In the genomic region with DNA sequence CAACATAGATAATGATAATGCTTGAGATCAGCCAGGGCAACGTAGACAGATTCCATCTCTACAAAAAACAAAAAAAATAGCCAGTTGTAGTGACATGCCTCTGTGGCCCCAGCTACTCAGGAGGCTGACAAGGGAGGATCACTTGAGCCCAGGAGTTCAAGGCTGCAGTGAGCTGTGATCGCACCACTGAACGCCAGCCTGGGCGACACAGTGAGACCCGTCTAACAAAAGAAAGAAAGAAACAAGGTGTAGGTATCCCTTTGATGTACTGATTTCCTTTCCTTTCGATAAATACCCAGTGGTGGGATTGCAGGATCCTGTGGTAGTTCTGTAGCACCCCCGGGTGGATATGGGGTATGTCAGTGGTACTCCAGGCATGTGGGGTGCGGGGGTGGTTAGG, we compare ENCODE assay signal across 21 cellular contexts.
"Had no signal": no experiment of that assay in that cellular context is flagged by ENCODE, and none has a peak within 500 bp of the region (broad histone marks: within the 10 kb centered on the region; RNA-seq: fewer than 3 reads in every experiment).

No MANE protein-coding gene starts in this region.

- H3K36me3 ChIP-seq: Peyer's patch, SJCRH30 had no signal

- H3K4me3 ChIP-seq: Peyer's patch, SJCRH30 had no signal

- H3K27ac ChIP-seq: HL-60, Peyer's patch, SJCRH30 had no signal

- H3K4me1 ChIP-seq: SJCRH30 had no signal

- DNase-seq: KBM-7, MV-4-11, NCI-H1048, NCI-H1105, NCI-H1417, NCI-H1436 treated with DMSO at 0.1 percent for 48 hours, NCI-H1694, NCI-H187 treated with DMSO at 0.1 percent for 48 hours, NCI-H2029 treated with DMSO at 0.1 percent for 48 hours, NCI-H2227 treated with DMSO at 0.1 percent for 48 hours, NCI-H510A, NCI-H524 treated with DMSO at 0.1 percent for 48 hours, NCI-H69, NCI-H774, PC-3, Peyer's patch, SHP77 treated with DMSO at 0.1 percent for 48 hours, SJCRH30 had no signal

- H3K27me3 ChIP-seq: Peyer's patch, SJCRH30 had no signal

- H3K9me3 ChIP-seq: Peyer's patch, SJCRH30 had no signal

- ATAC-seq: PC-3, Right ventricle myocardium inferior, SK-N-SH treated with all-trans-retinoic acid at 6 μM for 48 hours had no signal
